Comparison of ENCODE assay signal across 14 cellular contexts in genomic region chr13:77290342-77290741, GRCh38.
"Had no signal": no experiment of that assay in that cellular context is flagged by ENCODE, and none has a peak within 500 bp of the region (broad histone marks: within the 10 kb centered on the region; RNA-seq: fewer than 3 reads in every experiment).

No MANE protein-coding gene starts in this region.

- H3K4me3 Mint-ChIP-seq: dendritic cell treated with granulocyte-macrophage colony-stimulating factor and Interleukin-4, amounts not matched to agents 40 ng/mL and 50 ng/mL, for 4 days; mesothelial cell of epicardium; type B pancreatic cell had no signal

- DNase-seq: activated CD4-positive, alpha-beta T cell treated with anti-CD3 and anti-CD28 coated beads for 1 hour; cerebellar nuclear complex; hippocampal formation; kidney glomerular epithelial cell; retina; SJCRH30; stimulated activated naive B cell treated with anti-CD40 and anti-IgM and Interleukin-4, amounts not matched to agents 10 μg/mL and 1 μg/mL and 100 μg/mL, for 72 hours; SW 1271 had no signal

- H3K27ac Mint-ChIP-seq: dendritic cell treated with granulocyte-macrophage colony-stimulating factor and Interleukin-4, amounts not matched to agents 40 ng/mL and 50 ng/mL, for 4 days; mesothelial cell of epicardium; type B pancreatic cell had no signal

- H3K27me3 Mint-ChIP-seq: dendritic cell treated with granulocyte-macrophage colony-stimulating factor and Interleukin-4, amounts not matched to agents 40 ng/mL and 50 ng/mL, for 4 days; stimulated activated naive B cell treated with anti-CD40 and anti-IgM and Interleukin-4, amounts not matched to agents 10 μg/mL and 1 μg/mL and 100 μg/mL, for 72 hours; type B pancreatic cell had no signal

- H3K9me3 Mint-ChIP-seq: dendritic cell treated with granulocyte-macrophage colony-stimulating factor and Interleukin-4, amounts not matched to agents 40 ng/mL and 50 ng/mL, for 4 days; type B pancreatic cell had no signal

- H3K27ac ChIP-seq: parathyroid adenoma, SJCRH30, skin epidermis, suprapubic skin had no signal

- H3K4me1 ChIP-seq: parathyroid adenoma, SJCRH30, suprapubic skin had no signal

- H3K27me3 ChIP-seq: SJCRH30, suprapubic skin had no signal
